ENCODE assay signal across 17 cellular contexts in the genomic region with DNA sequence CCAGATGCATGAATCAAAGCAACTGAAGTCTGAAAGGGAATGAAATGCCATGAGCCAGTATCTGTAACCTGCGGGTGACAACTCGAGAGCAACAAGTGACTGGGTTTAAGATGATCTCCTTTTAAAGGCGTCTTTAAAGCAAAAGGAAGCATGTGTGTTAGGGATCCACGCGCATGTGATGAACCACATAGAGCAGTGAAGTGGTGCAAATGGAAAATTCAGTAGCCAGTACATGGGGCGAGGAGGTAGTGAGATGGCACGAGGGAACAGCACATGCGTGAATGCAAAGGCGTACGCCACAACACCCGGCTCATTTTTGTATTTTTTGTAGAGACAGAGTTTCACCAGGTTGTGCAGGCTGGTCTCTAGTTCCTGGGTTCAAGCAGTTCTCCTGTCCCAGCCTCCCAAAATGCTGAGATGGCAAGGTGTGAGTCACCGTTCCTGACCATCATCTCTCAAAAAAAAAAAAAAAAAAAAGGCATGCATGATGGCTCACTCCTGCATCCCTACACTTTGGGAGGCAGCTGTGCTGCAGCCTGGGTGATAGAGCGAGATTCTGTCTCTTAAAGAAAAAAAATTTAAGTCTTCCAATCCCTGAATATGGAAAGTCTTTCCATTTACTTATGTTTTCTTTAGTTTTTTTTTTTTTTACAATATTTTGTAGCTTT. TPM values are rescaled to one million over a fixed set of nuclear protein-coding genes. Genes with fewer than 3 reads are reported as not detected.
DNase-seq lines count a peak whose midpoint lies in the region; ATAC-seq, FAIRE-seq and TF ChIP-seq lines count a peak whose summit lies in the region.
"Had no signal": no experiment of that assay in that cellular context is flagged by ENCODE, and none has a peak within 500 bp of the region (broad histone marks: within the 10 kb centered on the region; RNA-seq: fewer than 3 reads in every experiment).

No MANE protein-coding gene starts in this region.

- no peak overlapping the region for H3K4me3 ChIP-seq in BLaER1 treated with 17β-estradiol and CSF1 and Interleukin-3, amounts not matched to agents 10 nM and 100 nM
- H3K4me3 ChIP-seq in bronchial epithelial cell (ENCODE audit: low read depth, low read length), result no peak overlapping the region
- no peak overlapping the region for H3K4me3 ChIP-seq in mesendoderm (ENCODE audit: low read length)
- H3K4me3 ChIP-seq in lower lobe of right lung, result no peak overlapping the region
- H3K4me3 ChIP-seq: neural progenitor cell, stomach had no signal

- WGBS in mesendoderm (ENCODE audit: extremely low coverage, insufficient coverage, low lambda C conversion rate), result no CpG with 5 or more reads among the region's 13 CpGs

- H3K9me3 ChIP-seq in BLaER1 treated with 17β-estradiol and CSF1 and Interleukin-3, amounts not matched to agents 10 nM and 100 nM (replicated peaks in 1 of 11), result peaks cover 10 to 22% (median 18%) of the 10 kb centered on the region in 11 experiments
- no peaks in the 10 kb centered on the region for H3K9me3 ChIP-seq in lower lobe of right lung

- H3K23ac ChIP-seq in mesendoderm (ENCODE audit: low read length), result no peak overlapping the region

- FAIRE-seq in bronchial epithelial cell (lab: Jason Lieb, UNC), result no peak
- FAIRE-seq: keratinocyte had no signal

- H3K36me3 ChIP-seq in BLaER1 treated with 17β-estradiol and CSF1 and Interleukin-3, amounts not matched to agents 10 nM and 100 nM, result peaks cover 0 to 26% (median 9%) of the 10 kb centered on the region in 11 experiments; a peak in 11 of 22 replicates
- H3K36me3 ChIP-seq in bronchial epithelial cell (ENCODE audit: control insufficient read depth, insufficient read depth, low read length) (peaks cover 1% of the 10 kb centered on the region), mesendoderm (ENCODE audit: control insufficient read depth, insufficient read depth, low read length) (no peaks in the 10 kb centered on the region), lower lobe of right lung (no peaks in the 10 kb centered on the region)
- H3K36me3 ChIP-seq: neural progenitor cell, stomach had no signal

- H3K18ac ChIP-seq in mesendoderm (ENCODE audit: low read length), result no peak overlapping the region

- no peak overlapping the region for H4K8ac ChIP-seq in mesendoderm (ENCODE audit: low read depth, low read length)

- H3K56ac ChIP-seq in mesendoderm (ENCODE audit: low read length), result peak overlapping the region; percentile 3

- DNase-seq in LHCN-M2 (ENCODE audit: low read depth) (peak; percentile 20), bronchial epithelial cell (ENCODE audit: low read depth) (peak; percentile 68), mesendoderm (no peak), lower lobe of right lung (no peak), NCI-H1930 (lab: John Stamatoyannopoulos, UW) (no peak)
- DNase-seq: activated naive CD8-positive, alpha-beta T cell treated with anti-CD3 and anti-CD28 coated beads, Interleukin-2, amount 10 ng/mL, durations not matched to agents 7 days and 5 days; KBM-7; midbrain; NCI-H1417; NCI-H2171 treated with DMSO at 0.1 percent for 48 hours; stomach had no signal

- no peak for ATAC-seq in HG02759 (IDR thresholded peaks at IDR 0.05; ENCODE audit: unreplicated experiment)
- ATAC-seq in lower lobe of right lung, result no peak
- no peak for ATAC-seq in HG02840 (IDR thresholded peaks at IDR 0.05; ENCODE audit: low FRiP score, unreplicated experiment)

- peak overlapping the region in 3 of 11 experiments; percentile 12 to 33 (median 16); a peak in 3 of 22 replicates for H3K27ac ChIP-seq in BLaER1 treated with 17β-estradiol and CSF1 and Interleukin-3, amounts not matched to agents 10 nM and 100 nM
- H3K27ac ChIP-seq in mesendoderm (ENCODE audit: low read depth, low read length) (no peak overlapping the region), lower lobe of right lung (no peak overlapping the region)
- H3K27ac ChIP-seq: HL-60, neural progenitor cell, stomach had no signal

- no peak overlapping the region for H2BK120ac ChIP-seq in mesendoderm (ENCODE audit: low read depth, low read length)

- intact Hi-C loops in lower lobe of right lung (cut with DNase I), result no loop called here

- peak overlapping the region; percentile 38 to 80 (median 63) for H3K4me2 ChIP-seq in BLaER1 treated with 17β-estradiol and CSF1 and Interleukin-3, amounts not matched to agents 10 nM and 100 nM
- no peak overlapping the region for H3K4me2 ChIP-seq in mesendoderm (ENCODE audit: low read length)
- H3K4me2 ChIP-seq: neural progenitor cell had no signal

- peak overlapping the region in 5 of 11 experiments; percentile 25 to 54 (median 49); a peak in 7 of 22 replicates for H3K9ac ChIP-seq in BLaER1 treated with 17β-estradiol and CSF1 and Interleukin-3, amounts not matched to agents 10 nM and 100 nM
- H3K9ac ChIP-seq in mesendoderm (ENCODE audit: low read length), result no peak overlapping the region
- H3K9ac ChIP-seq: neural progenitor cell had no signal

- TF ChIP-seq CTCF in bronchial epithelial cell (IDR thresholded peaks at IDR 0.05; ENCODE audit: insufficient read depth, low read length, severe bottlenecking) (no peak), lower lobe of right lung (IDR thresholded peaks at IDR 0.05) (no peak)

- no peaks in the 10 kb centered on the region for H3K79me1 ChIP-seq in mesendoderm (ENCODE audit: low read length)

- no peak overlapping the region for H4K5ac ChIP-seq in mesendoderm (ENCODE audit: low read length)

- H3K27me3 ChIP-seq in BLaER1 treated with 17β-estradiol and CSF1 and Interleukin-3, amounts not matched to agents 10 nM and 100 nM, result no peaks in the 10 kb centered on the region
- no peaks in the 10 kb centered on the region for H3K27me3 ChIP-seq in bronchial epithelial cell (ENCODE audit: control insufficient read depth, insufficient read depth, low read length)
- no peaks in the 10 kb centered on the region for H3K27me3 ChIP-seq in mesendoderm (ENCODE audit: insufficient read depth, low read length, poor library complexity)
- H3K27me3 ChIP-seq in lower lobe of right lung (ENCODE audit: low read depth), result no peaks in the 10 kb centered on the region
- H3K27me3 ChIP-seq: neural progenitor cell, stomach had no signal

- H2BK5ac ChIP-seq in mesendoderm (ENCODE audit: low read length), result no peak overlapping the region

- H2AK5ac ChIP-seq in mesendoderm (ENCODE audit: low read length), result no peak overlapping the region

- H3K79me2 ChIP-seq in mesendoderm (ENCODE audit: control insufficient read depth, insufficient read depth, low read length), result no peaks in the 10 kb centered on the region

- no peaks in the 10 kb centered on the region for H4K20me1 ChIP-seq in BLaER1 treated with 17β-estradiol and CSF1 and Interleukin-3, amounts not matched to agents 10 nM and 100 nM

- H2BK15ac ChIP-seq in mesendoderm (replicated peaks; ENCODE audit: low read depth), result no peak overlapping the region

- H3K4ac ChIP-seq in mesendoderm (ENCODE audit: low read depth, low read length), result no peak overlapping the region

- H3K4me1 ChIP-seq in BLaER1 treated with 17β-estradiol and CSF1 and Interleukin-3, amounts not matched to agents 10 nM and 100 nM, result peaks cover 26 to 62% (median 51%) of the 10 kb centered on the region in 10 experiments
- no peaks in the 10 kb centered on the region for H3K4me1 ChIP-seq in mesendoderm (ENCODE audit: control insufficient read depth, low read depth, low read length)
- H3K4me1 ChIP-seq in lower lobe of right lung, result peaks cover 16% of the 10 kb centered on the region

RNA-seq across cellular contexts. Expression of gene BCL7A, which starts 24.6 kb away (rescaled TPM):
- total RNA-seq in LHCN-M2 (2014; rRNA removed), result 3.1 and 5.7 TPM in 2 replicates
- 3.6 TPM for polyA plus RNA-seq in LHCN-M2 (2012)
- total RNA-seq in bronchial epithelial cell, result 16.3 and 17.1 TPM in 2 replicates
- 5.7 TPM for polyA plus RNA-seq in mesendoderm (2013, experiment 1 of 2)
- polyA plus RNA-seq in mesendoderm (2013, experiment 2 of 2), result 6.0 TPM
- 6.4 TPM for total RNA-seq in lower lobe of right lung

Comparison
In these comparisons a context has a peak if more than half of its experiments do, and no peak if none do; other contexts are left out.
1. DNase-seq: peak in LHCN-M2 (single experiment) and bronchial epithelial cell (single experiment); none in mesendoderm (single experiment), lower lobe of right lung (single experiment) and NCI-H1930 (0 of 2).